ENCODE assay signal across 15 cellular contexts in genomic region chr18:46291149-46291548, GRCh38.
DNase-seq lines count a peak whose midpoint lies in the region; ATAC-seq and TF ChIP-seq lines count a peak whose summit lies in the region.
"Had no signal": no experiment of that assay in that cellular context is flagged by ENCODE, and none has a peak within 500 bp of the region (broad histone marks: within the 10 kb centered on the region; RNA-seq: fewer than 3 reads in every experiment).

No MANE protein-coding gene starts in this region.

- H3K4me1 ChIP-seq in left lung, result peaks cover 0 to 3% of the 10 kb centered on the region in 2 donors
- H3K4me1 ChIP-seq: pancreas had no signal

- H3K36me3 ChIP-seq in left lung, result no peaks in the 10 kb centered on the region
- H3K36me3 ChIP-seq: pancreas had no signal

- CTCF ChIA-PET in activated naive CD4-positive, alpha-beta T cell treated with anti-CD3 and anti-CD28 coated beads for 36 hours (lab: Charles Lee), result interaction anchor here (0.6 to 2.1 kb wide), 3 partner anchors 9 to 118 kb away, joined by 4 to 10 read pairs (median 5); a partner anchor contains a TSS

- no peak overlapping the region for H3K4me3 Mint-ChIP-seq in activated naive CD4-positive, alpha-beta T cell treated with anti-CD3 and anti-CD28 coated beads for 36 hours
- H3K4me3 Mint-ChIP-seq in activated T-helper 17 cell treated with anti-CD3 and anti-CD28 coated beads, Interleukin-2, amount 50 U/mL, for 72 hours, result no peak overlapping the region
- H3K4me3 Mint-ChIP-seq in stimulated activated memory B cell treated with anti-CD40 and anti-IgM and Interleukin-4, amounts not matched to agents 10 μg/mL and 1 μg/mL and 100 μg/mL, for 72 hours, result no peak overlapping the region

- H3K4me3 ChIP-seq in left lung, result no peak overlapping the region
- H3K4me3 ChIP-seq: pancreas, SK-N-MC, skin epidermis had no signal

- peak; percentile 14 for ATAC-seq in activated T-helper 17 cell treated with anti-CD3 and anti-CD28 coated beads, Interleukin-2, amount 50 U/mL, for 72 hours (replicated peaks)
- ATAC-seq in stimulated activated memory B cell treated with anti-CD40 and anti-IgM and Interleukin-4, amounts not matched to agents 10 μg/mL and 1 μg/mL and 100 μg/mL, for 72 hours, result peak; percentile 41
- no peak for ATAC-seq in left lung
- no peak for ATAC-seq in HG03432 (IDR thresholded peaks at IDR 0.05; ENCODE audit: unreplicated experiment)
- ATAC-seq: pancreas had no signal

- no peaks in the 10 kb centered on the region for H3K27me3 Mint-ChIP-seq in activated naive CD4-positive, alpha-beta T cell treated with anti-CD3 and anti-CD28 coated beads for 36 hours (ENCODE audit: low read depth)
- H3K27me3 Mint-ChIP-seq in activated T-helper 17 cell treated with anti-CD3 and anti-CD28 coated beads, Interleukin-2, amount 50 U/mL, for 72 hours, result no peaks in the 10 kb centered on the region
- H3K27me3 Mint-ChIP-seq in stimulated activated memory B cell treated with anti-CD40 and anti-IgM and Interleukin-4, amounts not matched to agents 10 μg/mL and 1 μg/mL and 100 μg/mL, for 72 hours, result no peaks in the 10 kb centered on the region

- DNase-seq in activated naive CD4-positive, alpha-beta T cell treated with anti-CD3 and anti-CD28 coated beads for 36 hours, result peak; percentile 15
- DNase-seq in activated naive CD4-positive, alpha-beta T cell (lab: John Stamatoyannopoulos, UW), result no peak
- peak; percentile 95 for DNase-seq in MV-4-11 (lab: John Stamatoyannopoulos, UW)
- DNase-seq in left lung, result no peak
- DNase-seq in H4 (ENCODE audit: low spot score), result no peak
- DNase-seq: activated effector memory CD4-positive, alpha-beta T cell treated with anti-CD3 and anti-CD28 coated beads, Interleukin-2, amount 50 U/mL, for 16 hours; left cardiac atrium; NCI-H2171 treated with DMSO at 0.1 percent for 48 hours; pancreas; trophoblast cell had no signal

- no peaks in the 10 kb centered on the region for H3K9me3 ChIP-seq in left lung
- H3K9me3 ChIP-seq: pancreas had no signal

- TF ChIP-seq CTCF in left lung (IDR thresholded peaks at IDR 0.05), result no peak

- no peaks in the 10 kb centered on the region for H3K9me3 Mint-ChIP-seq in activated naive CD4-positive, alpha-beta T cell treated with anti-CD3 and anti-CD28 coated beads for 36 hours
- H3K9me3 Mint-ChIP-seq in activated T-helper 17 cell treated with anti-CD3 and anti-CD28 coated beads, Interleukin-2, amount 50 U/mL, for 72 hours, result no peaks in the 10 kb centered on the region
- no peaks in the 10 kb centered on the region for H3K9me3 Mint-ChIP-seq in stimulated activated memory B cell treated with anti-CD40 and anti-IgM and Interleukin-4, amounts not matched to agents 10 μg/mL and 1 μg/mL and 100 μg/mL, for 72 hours

- no peaks in the 10 kb centered on the region for H3K36me3 Mint-ChIP-seq in activated naive CD4-positive, alpha-beta T cell treated with anti-CD3 and anti-CD28 coated beads for 36 hours (ENCODE audit: low read depth)
- no peaks in the 10 kb centered on the region for H3K36me3 Mint-ChIP-seq in activated T-helper 17 cell treated with anti-CD3 and anti-CD28 coated beads, Interleukin-2, amount 50 U/mL, for 72 hours (ENCODE audit: low read depth)
- H3K36me3 Mint-ChIP-seq in stimulated activated memory B cell treated with anti-CD40 and anti-IgM and Interleukin-4, amounts not matched to agents 10 μg/mL and 1 μg/mL and 100 μg/mL, for 72 hours, result no peaks in the 10 kb centered on the region

- intact Hi-C loops in activated naive CD4-positive, alpha-beta T cell treated with anti-CD3 and anti-CD28 coated beads for 36 hours (cut with micrococcal nuclease), result loop anchor here (1.0 to 10.0 kb wide), 2 partner anchors 56 to 118 kb away; no protein-coding TSS in a partner anchor
- intact Hi-C loops in left lung (cut with DNase I), result no loop called here

- H3K27me3 ChIP-seq in left lung, result no peaks in the 10 kb centered on the region
- H3K27me3 ChIP-seq: pancreas had no signal

- no peak overlapping the region for H3K27ac ChIP-seq in left lung
- H3K27ac ChIP-seq: pancreas, SK-N-MC, skin epidermis had no signal

- H3K27ac Mint-ChIP-seq in activated naive CD4-positive, alpha-beta T cell treated with anti-CD3 and anti-CD28 coated beads for 36 hours, result no peak overlapping the region
- H3K27ac Mint-ChIP-seq in activated T-helper 17 cell treated with anti-CD3 and anti-CD28 coated beads, Interleukin-2, amount 50 U/mL, for 72 hours, result no peak overlapping the region
- H3K27ac Mint-ChIP-seq in stimulated activated memory B cell treated with anti-CD40 and anti-IgM and Interleukin-4, amounts not matched to agents 10 μg/mL and 1 μg/mL and 100 μg/mL, for 72 hours, result no peak overlapping the region

- no peaks in the 10 kb centered on the region for H3K4me1 Mint-ChIP-seq in activated naive CD4-positive, alpha-beta T cell treated with anti-CD3 and anti-CD28 coated beads for 36 hours (ENCODE audit: low read depth)
- no peaks in the 10 kb centered on the region for H3K4me1 Mint-ChIP-seq in activated T-helper 17 cell treated with anti-CD3 and anti-CD28 coated beads, Interleukin-2, amount 50 U/mL, for 72 hours
- peaks cover 10% of the 10 kb centered on the region for H3K4me1 Mint-ChIP-seq in stimulated activated memory B cell treated with anti-CD40 and anti-IgM and Interleukin-4, amounts not matched to agents 10 μg/mL and 1 μg/mL and 100 μg/mL, for 72 hours

Comparison
In these comparisons a context has a peak if more than half of its experiments do, and no peak if none do; other contexts are left out.
1. DNase-seq: peak in activated naive CD4-positive, alpha-beta T cell treated with anti-CD3 and anti-CD28 coated beads for 36 hours (single experiment) and MV-4-11 (single experiment); none in activated naive CD4-positive, alpha-beta T cell (0 of 4), left lung (0 of 2) and H4 (single experiment).
2. ATAC-seq: peak in activated T-helper 17 cell treated with anti-CD3 and anti-CD28 coated beads, Interleukin-2, amount 50 U/mL, for 72 hours (single experiment) and stimulated activated memory B cell treated with anti-CD40 and anti-IgM and Interleukin-4, amounts not matched to agents 10 μg/mL and 1 μg/mL and 100 μg/mL, for 72 hours (single experiment); none in left lung (single experiment) and HG03432 (single experiment).